In genomic region chr1:8711873-8712412, GRCh38 we compare ENCODE assay signal across 9 cellular contexts.
DNase-seq lines count a peak whose midpoint lies in the region; ATAC-seq, FAIRE-seq and TF ChIP-seq lines count a peak whose summit lies in the region.
"Had no signal": no experiment of that assay in that cellular context is flagged by ENCODE, and none has a peak within 500 bp of the region (broad histone marks: within the 10 kb centered on the region; RNA-seq: fewer than 3 reads in every experiment).

No MANE protein-coding gene starts in this region.

- TF ChIP-seq CTCF in Panc1 (IDR thresholded peaks at IDR 0.05) = no peak
- no peak for TF ChIP-seq CTCF in esophagus squamous epithelium (IDR thresholded peaks at IDR 0.05)
- no peak for TF ChIP-seq CTCF in parathyroid adenoma (IDR thresholded peaks at IDR 0.05)
- TF ChIP-seq CTCF in omental fat pad (IDR thresholded peaks at IDR 0.05) = no peak

- FAIRE-seq in G401.6 (lab: Jason Lieb, UNC) = peak; percentile 88
- FAIRE-seq: colon had no signal

- H3K4me3 ChIP-seq in Panc1 (ENCODE audit: low read depth in 2 of 2, low read length in 2 of 2) (peak overlapping the region in 1 of 2 experiments; percentile 46; a peak in 3 of 4 replicates), esophagus squamous epithelium (no peak overlapping the region), parathyroid adenoma (ENCODE audit: low read depth, low read length) (no peak overlapping the region)

- H3K27me3 ChIP-seq in Panc1 (ENCODE audit: control insufficient read depth, insufficient read depth, low read length) = no peaks in the 10 kb centered on the region
- no peaks in the 10 kb centered on the region for H3K27me3 ChIP-seq in esophagus squamous epithelium
- H3K27me3 ChIP-seq in parathyroid adenoma (ENCODE audit: control insufficient read depth, insufficient read depth, low read length) = no peaks in the 10 kb centered on the region

- intact Hi-C loops in Panc1 (cut with micrococcal nuclease; ENCODE audit: unreplicated experiment) (loop anchor here (10.0 kb wide), 1 partner anchor 133 kb away; no protein-coding TSS in a partner anchor), esophagus squamous epithelium (cut with DNase I) (no loop called here)

- no peak for TF ChIP-seq POLR2A in esophagus squamous epithelium (IDR thresholded peaks at IDR 0.05)

- H3K36me3 ChIP-seq in Panc1 (ENCODE audit: control insufficient read depth, insufficient read depth, low read length) = no peaks in the 10 kb centered on the region
- no peaks in the 10 kb centered on the region for H3K36me3 ChIP-seq in esophagus squamous epithelium
- no peaks in the 10 kb centered on the region for H3K36me3 ChIP-seq in parathyroid adenoma (ENCODE audit: control insufficient read depth, insufficient read depth, low read length)

- no peak overlapping the region for H2AFZ ChIP-seq in parathyroid adenoma

- DNase-seq in Panc1 (ENCODE audit: low read depth, low spot score) (no peak), esophagus squamous epithelium (lab: John Stamatoyannopoulos, UW) (no peak), activated gamma-delta T cell treated with Interleukin-2 at 50 U/mL for 16 hours (no peak), NCI-H1092 treated with DMSO at 0.1 percent for 48 hours (lab: John Stamatoyannopoulos, UW) (no peak), omental fat pad (ENCODE audit: low spot score) (no peak)

- in situ Hi-C loops in Panc1 (cut with HindIII; ENCODE audit: low pct_unique_long_range_greater_than_20kb, low sequenced_read_pairs) = no loop called here

- TSS peak; percentile 38 for BruUV-seq in Panc1 (replicated peaks; lab: Mats Ljungman, UMichigan)

- POLR2A ChIA-PET in Panc1 (lab: Charles Lee) = interaction anchor here (0.6 kb wide), 1 partner anchor 9 kb away, joined by 3 read pairs; no protein-coding TSS in a partner anchor

- H3K4me2 ChIP-seq in parathyroid adenoma (ENCODE audit: low read length) = peak overlapping the region; percentile 51

- ATAC-seq in Panc1 = no peak
- ATAC-seq in omental fat pad (ENCODE audit: low FRiP score) = no peak
- no peak for ATAC-seq in GM19324 (IDR thresholded peaks at IDR 0.05; ENCODE audit: low FRiP score, unreplicated experiment)

- H3K4me1 ChIP-seq in Panc1 (ENCODE audit: control insufficient read depth, insufficient read depth, low read length) (peaks cover 59% of the 10 kb centered on the region), esophagus squamous epithelium (peaks cover 15 to 32% (median 19%) of the 10 kb centered on the region in 3 donors), parathyroid adenoma (peaks cover 2% of the 10 kb centered on the region)

- CTCF ChIA-PET in Panc1 (lab: Charles Lee) = no interaction called here

- no peak overlapping the region for H3K9ac ChIP-seq in parathyroid adenoma

- H3K27ac ChIP-seq in Panc1 (ENCODE audit: low read length) (peak overlapping the region; percentile 94), esophagus squamous epithelium (peak overlapping the region in 3 of 4 donors; percentile 49 to 67 (median 57)), parathyroid adenoma (peak overlapping the region; percentile 71)

- H3K9me3 ChIP-seq in Panc1 (ENCODE audit: control insufficient read depth, insufficient read depth, low read depth, low read length) (no peaks in the 10 kb centered on the region), esophagus squamous epithelium (no peaks in the 10 kb centered on the region), parathyroid adenoma (ENCODE audit: control insufficient read depth, low read length) (no peaks in the 10 kb centered on the region)

- WGBS in esophagus squamous epithelium, 2 donors = 34 to 37% methylated on average over 4 of the region's 4 CpGs

- peaks cover 2% of the 10 kb centered on the region for H3K79me2 ChIP-seq in parathyroid adenoma
